In the genomic region with DNA sequence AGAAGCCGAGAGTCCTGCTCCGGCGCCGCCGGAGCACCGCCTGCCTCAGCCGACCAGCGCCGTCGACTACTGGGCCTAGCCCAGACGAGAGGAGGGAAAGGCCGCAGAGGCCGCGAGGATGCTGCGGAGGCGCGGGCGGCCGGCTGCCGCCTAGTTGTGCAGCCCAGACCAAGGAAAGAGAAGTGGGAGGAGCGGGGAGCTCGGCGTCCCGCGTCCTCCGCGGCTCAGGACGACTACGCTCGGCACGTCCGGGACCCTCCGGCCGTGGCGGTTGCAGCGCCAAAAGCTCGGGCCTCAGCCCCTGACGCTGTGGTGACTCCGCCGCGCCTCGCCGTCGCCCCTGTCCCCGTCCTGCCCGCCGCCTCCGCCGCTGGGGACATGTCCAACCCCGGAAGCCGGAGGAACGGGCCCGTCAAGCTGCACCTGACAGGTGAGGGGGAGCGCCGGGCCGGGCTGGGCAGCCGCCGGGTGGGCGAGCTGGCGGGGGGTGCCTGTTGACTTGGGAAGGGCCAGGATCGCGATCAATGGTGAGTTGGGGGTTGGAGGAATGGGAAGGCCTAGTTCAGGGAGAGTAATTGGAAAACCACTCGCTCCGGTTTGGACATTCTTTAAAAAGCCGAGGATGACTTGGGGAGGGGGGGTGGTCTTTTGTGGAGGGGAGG, we compare ENCODE assay signal across 8 cellular contexts. TPM values are rescaled to one million over a fixed set of nuclear protein-coding genes. Genes with fewer than 3 reads are reported as not detected.
DNase-seq lines count a peak whose midpoint lies in the region; ATAC-seq lines count a peak whose summit lies in the region.

No MANE protein-coding gene starts in this region.

- H3K27ac Mint-ChIP-seq in activated T-cell treated with anti-CD3 and anti-CD28 coated beads, Interleukin-2, amount 50 U/mL, for 24 hours = peak overlapping the region; percentile 88

- ATAC-seq in GM19455 (IDR thresholded peaks at IDR 0.05; ENCODE audit: unreplicated experiment) = peak; percentile 53
- no peak for ATAC-seq in HG03039 (IDR thresholded peaks at IDR 0.05; ENCODE audit: unreplicated experiment)

- peaks cover 4% of the 10 kb centered on the region for H3K36me3 Mint-ChIP-seq in activated T-cell treated with anti-CD3 and anti-CD28 coated beads, Interleukin-2, amount 50 U/mL, for 24 hours (ENCODE audit: low read depth)

- peak overlapping the region; percentile 83 for H3K4me3 Mint-ChIP-seq in activated T-cell treated with anti-CD3 and anti-CD28 coated beads, Interleukin-2, amount 50 U/mL, for 24 hours

- peaks cover 20% of the 10 kb centered on the region for H3K4me1 Mint-ChIP-seq in activated T-cell treated with anti-CD3 and anti-CD28 coated beads, Interleukin-2, amount 50 U/mL, for 24 hours (ENCODE audit: low read depth)

- 0 to 1% methylated on average over 64 to 65 of the region's 65 CpGs for WGBS in esophagus, 2 donors

- no peaks in the 10 kb centered on the region for H3K9me3 Mint-ChIP-seq in activated T-cell treated with anti-CD3 and anti-CD28 coated beads, Interleukin-2, amount 50 U/mL, for 24 hours

- peaks cover 20% of the 10 kb centered on the region for H3K27me3 Mint-ChIP-seq in activated T-cell treated with anti-CD3 and anti-CD28 coated beads, Interleukin-2, amount 50 U/mL, for 24 hours

- no peaks in the 10 kb centered on the region for H3K27me3 ChIP-seq in esophagus (ENCODE audit: control insufficient read depth in 1 of 2, insufficient read depth in 2 of 2, low read length in 2 of 2)

- peak overlapping the region; percentile 82 for H3K27ac ChIP-seq in esophagus (ENCODE audit: low read depth in 2 of 2, low read length in 1 of 2)

- DNase-seq in AG08396 (ENCODE audit: low spot score) (peak; percentile 69), NCI-H345 treated with DMSO at 0.1 percent for 48 hours (lab: John Stamatoyannopoulos, UW; ENCODE audit: unreplicated experiment) (peak; percentile 20), middle frontal gyrus (ENCODE audit: extremely low spot score, low spot score) (peak; percentile 9)
- DNase-seq in activated T-cell treated with anti-CD3 and anti-CD28 coated beads, Interleukin-2, amount 50 U/mL, for 24 hours = peak; percentile 74
- DNase-seq in stimulated activated CD8-positive, alpha-beta memory T cell treated with anti-CD3 and anti-CD28 coated beads, Interleukin-15, amount 100 ng/mL, for 48 hours (ENCODE audit: low read depth in 2 of 2) = peak; percentile 25 to 26

- H3K36me3 ChIP-seq in esophagus (ENCODE audit: control insufficient read depth in 2 of 2, insufficient read depth in 2 of 2, low read length in 1 of 2) = no peaks in the 10 kb centered on the region

- H3K4me3 ChIP-seq in esophagus (ENCODE audit: low read depth in 1 of 2, low read length in 2 of 2) = peak overlapping the region; percentile 55 to 79

- no peaks in the 10 kb centered on the region for H3K4me1 ChIP-seq in esophagus (ENCODE audit: control insufficient read depth in 2 of 2, insufficient read depth in 2 of 2, low read length in 1 of 2)

- H3K9me3 ChIP-seq in esophagus (ENCODE audit: control insufficient read depth in 2 of 2, insufficient read depth in 1 of 2, low read depth in 1 of 2, low read length in 1 of 2) = no peaks in the 10 kb centered on the region

RNA-seq across cellular contexts. Expression of a gene that starts 37.7 kb away (rescaled TPM):
- polyA plus RNA-seq in esophagus = 10 to 100 TPM; 14.9 to 17.9 TPM

Comparison
In these comparisons a context has a peak if more than half of its experiments do, and no peak if none do; other contexts are left out.
1. DNase-seq: peak in every context shown above with its lines; median percentile 74 in activated T-cell treated with anti-CD3 and anti-CD28 coated beads, Interleukin-2, amount 50 U/mL, for 24 hours; 69 in AG08396; 26 in stimulated activated CD8-positive, alpha-beta memory T cell treated with anti-CD3 and anti-CD28 coated beads, Interleukin-15, amount 100 ng/mL, for 48 hours; 20 in NCI-H345 treated with DMSO at 0.1 percent for 48 hours; 9 in middle frontal gyrus.